Comparison of ENCODE assay signal across 17 cellular contexts in the genomic region with DNA sequence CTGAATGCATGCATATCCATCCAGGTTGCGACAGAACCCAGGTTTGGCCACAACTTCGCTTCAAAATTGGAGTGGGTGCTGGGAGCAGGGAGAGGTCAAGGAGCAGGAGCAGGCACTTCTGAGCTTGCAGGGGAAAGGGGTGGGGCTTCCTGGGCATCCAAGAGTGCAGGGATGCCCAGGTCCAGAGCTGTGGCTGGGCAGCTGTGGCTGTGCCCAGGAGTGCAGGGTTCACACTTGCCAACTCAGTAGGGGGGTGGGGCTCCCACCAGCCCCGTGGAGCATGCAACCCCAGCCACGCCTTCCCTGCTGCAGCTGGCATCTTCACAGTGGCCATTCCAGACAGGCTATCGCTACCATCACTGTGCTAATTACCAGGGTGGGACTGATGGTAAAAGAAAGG.
"Had no signal": no experiment of that assay in that cellular context is flagged by ENCODE, and none has a peak within 500 bp of the region (broad histone marks: within the 10 kb centered on the region; RNA-seq: fewer than 3 reads in every experiment).

No MANE protein-coding gene starts in this region.

- DNase-seq: KBM-7, MV-4-11, NCI-H1048, NCI-H1105, NCI-H1417, NCI-H1436 treated with DMSO at 0.1 percent for 48 hours, NCI-H1694, NCI-H187 treated with DMSO at 0.1 percent for 48 hours, NCI-H2029 treated with DMSO at 0.1 percent for 48 hours, NCI-H2171 treated with DMSO at 0.1 percent for 48 hours, NCI-H446 treated with DMSO at 0.1 percent for 48 hours, NCI-H524, NCI-H774, SHP77, SK-N-SH, SW 1271 had no signal

- H3K9me3 ChIP-seq: SK-N-SH had no signal

- H3K9ac ChIP-seq: SK-N-SH had no signal

- FAIRE-seq: RCC 7860 had no signal
